In the genomic region with DNA sequence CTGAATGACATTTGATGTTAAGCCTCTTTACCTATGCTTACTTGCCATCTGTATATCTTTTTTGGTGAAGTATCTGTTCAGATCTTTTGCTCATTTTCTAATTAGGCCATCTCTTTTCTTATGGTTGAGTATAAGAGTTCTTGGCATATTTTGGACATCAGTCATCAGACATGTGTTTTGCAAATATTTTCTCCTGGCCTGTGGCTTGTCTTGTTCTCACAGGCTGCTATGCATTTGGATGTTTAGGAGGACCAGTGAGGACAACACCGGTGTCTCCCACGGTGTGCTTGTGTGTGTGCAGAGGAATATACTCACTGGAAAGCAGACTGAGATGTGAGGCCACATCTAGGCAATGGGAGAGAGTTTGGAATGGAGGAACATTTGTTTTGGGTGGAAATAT, we compare ENCODE assay signal across 13 cellular contexts.
A peak's percentile ranks its signal among the peaks of the same experiment; 100 is the strongest.
DNase-seq lines count a peak whose midpoint lies in the region; FAIRE-seq and TF ChIP-seq lines count a peak whose summit lies in the region.
"Had no signal": no experiment of that assay in that cellular context is flagged by ENCODE, and none has a peak within 500 bp of the region (broad histone marks: within the 10 kb centered on the region; RNA-seq: fewer than 3 reads in every experiment).

No MANE protein-coding gene starts in this region.

- FAIRE-seq in RCC 7860 (lab: Jason Lieb, UNC): no peak

- no peaks in the 10 kb centered on the region for H3K4me1 ChIP-seq in thyroid gland

- H3K27me3 ChIP-seq in thyroid gland: no peaks in the 10 kb centered on the region

- peak; percentile 88 for DNase-seq in EL
- DNase-seq in RCC 7860 (ENCODE audit: low spot score): peak; percentile 41
- peak; percentile 44 for DNase-seq in epidermal melanocyte (ENCODE audit: insufficient read length, low spot score)
- peak; percentile 80 for DNase-seq in renal cortical epithelial cell (ENCODE audit: low read depth)
- no peak for DNase-seq in SIG-M5 treated with dmso at 0.1 percent for 504 hours (lab: John Stamatoyannopoulos, UW; ENCODE audit: unreplicated experiment)
- no peak for DNase-seq in thyroid gland
- no peak for DNase-seq in SIG-M5 (lab: John Stamatoyannopoulos, UW)
- no peak for DNase-seq in effector CD8-positive, alpha-beta T cell (lab: John Stamatoyannopoulos, UW)
- DNase-seq: activated naive CD4-positive, alpha-beta T cell treated with Interleukin-2 at 50 U/mL for 16 hours; erythroblast; lower lobe of right lung; NCI-H69 had no signal

- TF ChIP-seq POLR2A in thyroid gland (IDR thresholded peaks at IDR 0.05): no peak

- no peak overlapping the region for H3K27ac ChIP-seq in thyroid gland
- H3K27ac ChIP-seq: lower lobe of right lung had no signal

- WGBS in thyroid gland, 2 donors: 88% methylated on average over 2 of the region's 2 CpGs

- no peak for TF ChIP-seq CTCF in thyroid gland (IDR thresholded peaks at IDR 0.05)

- no peaks in the 10 kb centered on the region for H3K9me3 ChIP-seq in thyroid gland
- H3K9me3 ChIP-seq: lower lobe of right lung had no signal

- H3K4me3 ChIP-seq in thyroid gland (replicated peaks in 1 of 3): no peak overlapping the region
- H3K4me3 ChIP-seq: lower lobe of right lung, skin epidermis had no signal

- no peaks in the 10 kb centered on the region for H3K36me3 ChIP-seq in thyroid gland
- H3K36me3 ChIP-seq: lower lobe of right lung had no signal

- intact Hi-C loops in thyroid gland (cut with DNase I): no loop called here

Comparison
In these comparisons a context has a peak if more than half of its experiments do, and no peak if none do; other contexts are left out.
1. DNase-seq: peak in EL (single experiment), RCC 7860 (single experiment), epidermal melanocyte (single experiment) and renal cortical epithelial cell (single experiment); none in SIG-M5 treated with dmso at 0.1 percent for 504 hours (single experiment), thyroid gland (0 of 2), SIG-M5 (single experiment) and effector CD8-positive, alpha-beta T cell (single experiment).